2 cellular contexts compared by ENCODE assay signal in the genomic region with DNA sequence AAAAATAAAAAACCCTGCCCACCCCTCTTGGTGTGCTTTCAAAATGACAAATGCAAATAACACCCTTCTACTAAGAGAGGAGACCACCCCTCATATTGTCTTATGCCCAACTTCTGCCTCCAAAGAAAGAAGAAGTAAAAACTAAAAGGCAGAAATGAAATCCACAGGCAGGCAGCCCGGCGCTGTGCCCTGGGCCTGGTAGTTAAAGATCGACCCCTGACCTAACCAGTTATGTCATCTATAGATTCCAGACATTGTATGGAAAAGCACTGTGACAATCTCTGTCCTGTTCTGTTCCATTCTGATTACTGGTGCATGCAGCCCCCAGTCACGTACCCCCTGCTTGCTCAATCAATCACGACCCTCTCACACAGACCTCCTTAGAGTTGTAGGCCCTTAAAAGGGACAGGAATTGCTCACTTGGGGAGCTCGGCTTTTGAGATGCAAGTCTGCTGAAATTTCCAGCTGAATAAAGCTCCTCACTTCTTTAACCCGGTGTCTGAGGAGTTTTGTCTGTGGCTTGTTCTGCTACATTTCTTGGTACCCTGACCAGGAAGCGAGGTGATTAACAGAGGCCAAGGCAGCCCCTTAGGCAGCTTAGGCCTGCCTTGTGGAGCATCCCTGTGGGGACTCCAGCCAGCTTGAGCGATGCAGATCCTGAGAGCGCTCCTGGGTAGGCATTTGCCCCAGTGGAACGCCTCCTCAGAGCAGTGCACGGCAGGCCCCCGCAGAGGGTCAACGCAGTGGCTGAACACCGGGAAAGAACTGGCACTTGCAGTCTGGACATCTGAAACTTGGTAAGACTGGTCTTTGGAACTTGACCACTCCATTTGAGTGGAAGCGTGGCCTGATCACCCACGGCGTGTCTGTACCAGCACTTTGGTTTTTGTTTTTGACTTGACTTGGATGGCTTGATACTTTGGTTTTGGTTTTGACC. TPM values are rescaled to one million over a fixed set of nuclear protein-coding genes. Genes with fewer than 3 reads are reported as not detected.
"Had no signal": no experiment of that assay in that cellular context is flagged by ENCODE, and none has a peak within 500 bp of the region (broad histone marks: within the 10 kb centered on the region; RNA-seq: fewer than 3 reads in every experiment).

No MANE protein-coding gene starts in this region.

RNA-seq across cellular contexts. Expression of a gene that starts 43.5 kb away (rescaled TPM):
- total RNA-seq: activated CD4-positive, alpha-beta memory T cell treated with anti-CD3 and anti-CD28 coated beads for 36 hours; activated naive CD8-positive, alpha-beta T cell treated with anti-CD3 and anti-CD28 coated beads for 36 hours had no signal
